9 cellular contexts compared by ENCODE assay signal in genomic region chr5:163407034-163407652, GRCh38. TPM values are rescaled to one million over a fixed set of nuclear protein-coding genes. Genes with fewer than 3 reads are reported as not detected.
DNase-seq lines count a peak whose midpoint lies in the region; ATAC-seq and TF ChIP-seq lines count a peak whose summit lies in the region.
"Had no signal": no experiment of that assay in that cellular context is flagged by ENCODE, and none has a peak within 500 bp of the region (broad histone marks: within the 10 kb centered on the region; RNA-seq: fewer than 3 reads in every experiment).

No MANE protein-coding gene starts in this region.

- CTCF ChIA-PET in CD4-positive, alpha-beta memory T cell (lab: Charles Lee; ENCODE audit: partially characterized antibody) = interaction anchor here (1.4 to 2.3 kb wide), 3 partner anchors 51 to 96 kb away, joined by 5 to 7 read pairs (median 5); no protein-coding TSS in a partner anchor

- H3K27me3 Mint-ChIP-seq in GM23338 (ENCODE audit: insufficient read depth, low read depth, poor library complexity) = no peaks in the 10 kb centered on the region
- H3K27me3 Mint-ChIP-seq in CD4-positive, alpha-beta memory T cell = peaks cover 1 to 6% of the 10 kb centered on the region in 2 donors

- H4K20me1 ChIP-seq in GM23338 (replicated peaks; ENCODE audit: insufficient read depth) = no peaks in the 10 kb centered on the region

- no peaks in the 10 kb centered on the region for H3F3A ChIP-seq in GM23338 (replicated peaks; ENCODE audit: low read depth)

- H3K27ac ChIP-seq in GM23338 (ENCODE audit: low read depth) (no peak overlapping the region), caudate nucleus (ENCODE audit: low read depth, low read length) (no peak overlapping the region)
- H3K27ac ChIP-seq in CD4-positive, alpha-beta memory T cell (ENCODE audit: low read depth, low read length) = no peak overlapping the region

- H3K9me2 ChIP-seq in GM23338 (ENCODE audit: insufficient read depth) = no peaks in the 10 kb centered on the region

- 0 out of 2 replicates have a peak overlapping the region, but pooled peaks have one; percentile 36 for H3K27ac Mint-ChIP-seq in GM23338
- H3K27ac Mint-ChIP-seq in CD4-positive, alpha-beta memory T cell = no peak overlapping the region

- H3K36me3 Mint-ChIP-seq in GM23338 (ENCODE audit: low read depth) = no peaks in the 10 kb centered on the region
- no peaks in the 10 kb centered on the region for H3K36me3 Mint-ChIP-seq in CD4-positive, alpha-beta memory T cell

- H3K4me3 ChIP-seq in GM23338 = no peak overlapping the region
- no peak overlapping the region for H3K4me3 ChIP-seq in CD4-positive, alpha-beta memory T cell (ENCODE audit: low read length in 2 of 2)

- H3K9me3 Mint-ChIP-seq in GM23338 = no peaks in the 10 kb centered on the region
- no peaks in the 10 kb centered on the region for H3K9me3 Mint-ChIP-seq in CD4-positive, alpha-beta memory T cell

- H3K79me2 ChIP-seq in GM23338 (replicated peaks; ENCODE audit: insufficient read depth) = no peaks in the 10 kb centered on the region

- POLR2A ChIA-PET in CD4-positive, alpha-beta memory T cell (lab: Charles Lee; ENCODE audit: partially characterized antibody) = no interaction called here

- H3K9me3 ChIP-seq in CD4-positive, alpha-beta memory T cell (ENCODE audit: control insufficient read depth in 1 of 2, low read length in 2 of 2) = no peaks in the 10 kb centered on the region

- no peak for TF ChIP-seq CTCF in GM23338 (conservative IDR thresholded peaks at IDR 0.05; ENCODE audit: low read depth in 2 of 2)

- ATAC-seq in GM18511 (IDR thresholded peaks at IDR 0.05; ENCODE audit: unreplicated experiment) (peak; percentile 91), GM23338 (no peak; the same call in 2 of the 3 replicates)

- H2AFZ ChIP-seq in GM23338 = no peak overlapping the region

- intact Hi-C loops in CD4-positive, alpha-beta memory T cell (cut with micrococcal nuclease) = no loop called here

- no peak overlapping the region for H3K4me3 Mint-ChIP-seq in GM23338
- H3K4me3 Mint-ChIP-seq in CD4-positive, alpha-beta memory T cell = no peak overlapping the region

- H3K27me3 ChIP-seq in GM23338 (ENCODE audit: insufficient read depth) = no peaks in the 10 kb centered on the region
- no peaks in the 10 kb centered on the region for H3K27me3 ChIP-seq in CD4-positive, alpha-beta memory T cell (ENCODE audit: insufficient read depth, low read length)

- 0 out of 2 replicates have a peak, but pooled peaks cover 5% of the 10 kb centered on the region for H3K4me1 ChIP-seq in GM23338 (ENCODE audit: insufficient read depth)
- no peaks in the 10 kb centered on the region for H3K4me1 ChIP-seq in CD4-positive, alpha-beta memory T cell (ENCODE audit: insufficient read depth, low read length)

- no peaks in the 10 kb centered on the region for H3K36me3 ChIP-seq in GM23338 (ENCODE audit: insufficient read depth)
- no peaks in the 10 kb centered on the region for H3K36me3 ChIP-seq in CD4-positive, alpha-beta memory T cell (ENCODE audit: insufficient read depth, low read length)

- no peak for DNase-seq in GM23338 (ENCODE audit: low spot score)
- DNase-seq in M059J (ENCODE audit: low read depth) = peak; percentile 35
- DNase-seq in iris pigment epithelial cell (ENCODE audit: low read depth) = peak; percentile 12
- no peak for DNase-seq in DMS153 (lab: John Stamatoyannopoulos, UW)
- no peak for DNase-seq in COLO668 (lab: John Stamatoyannopoulos, UW; ENCODE audit: unreplicated experiment)
- DNase-seq in caudate nucleus (lab: John Stamatoyannopoulos, UW) = no peak
- DNase-seq in CD4-positive, alpha-beta memory T cell = no peak
- DNase-seq: glutamatergic neuron had no signal

- H3K4me1 Mint-ChIP-seq in GM23338 = peaks cover 9% of the 10 kb centered on the region; the same call in 2 of the 3 replicates
- H3K4me1 Mint-ChIP-seq in CD4-positive, alpha-beta memory T cell = peaks cover 0 to 5% (median 3%) of the 10 kb centered on the region in 4 donors

- no peak overlapping the region for H3K4me2 ChIP-seq in GM23338

TF ChIP-seq in GM23338, 12 proteins besides CTCF, POLR2A, EP300 and RAD21 (continues in another document):
- TF ChIP-seq ETS1 (IDR thresholded peaks at IDR 0.05) = no peak
- no peak for TF ChIP-seq ZNF462 (CRISPR knock-in tag; IDR thresholded peaks at IDR 0.05)
- no peak for TF ChIP-seq ZNF114 (CRISPR knock-in tag; IDR thresholded peaks at IDR 0.05)

RNA-seq across cellular contexts. Expression of gene CCNG1, which starts 30.3 kb away (rescaled TPM):
- 487 and 496 TPM in 2 replicates for total RNA-seq in GM23338 (2014; rRNA removed; shearing (Covaris generic))
- polyA plus RNA-seq in GM23338 (2016; fragmentation: Nextera tagmentation; extraction: Ambion mirVana) = 431 and 489 TPM in 2 replicates
- total RNA-seq in M059J (2014; rRNA removed; shearing (Covaris generic)) = 98.1 and 110 TPM in 2 replicates
- 100 to 1,000 TPM; 132 to 133 TPM for total RNA-seq in CD4-positive, alpha-beta memory T cell
- polyA plus RNA-seq in CD4-positive, alpha-beta memory T cell = 100 to 1,000 TPM; 112 to 205 TPM

RNA-seq across cellular contexts. Expression of gene NUDCD2, which starts 52.8 kb away (rescaled TPM):
- total RNA-seq in GM23338 (2014; rRNA removed; shearing (Covaris generic)) = 14.6 and 23.2 TPM in 2 replicates
- polyA plus RNA-seq in GM23338 (2016; fragmentation: Nextera tagmentation; extraction: Ambion mirVana) = 112 and 123 TPM in 2 replicates
- 11.8 and 17.5 TPM in 2 replicates for total RNA-seq in M059J (2014; rRNA removed; shearing (Covaris generic))
- total RNA-seq in CD4-positive, alpha-beta memory T cell = 10 to 100 TPM; 26.0 to 26.4 TPM
- 10 to 100 TPM; 61.5 to 62.0 TPM for polyA plus RNA-seq in CD4-positive, alpha-beta memory T cell

RNA-seq across cellular contexts. Expression of gene HMMR, which starts 53.3 kb away (rescaled TPM):
- total RNA-seq in GM23338 (2014; rRNA removed; shearing (Covaris generic)) = 54.8 and 77.9 TPM in 2 replicates
- 120 and 163 TPM in 2 replicates for polyA plus RNA-seq in GM23338 (2016; fragmentation: Nextera tagmentation; extraction: Ambion mirVana)
- 57.0 and 74.7 TPM in 2 replicates for total RNA-seq in M059J (2014; rRNA removed; shearing (Covaris generic))
- total RNA-seq in CD4-positive, alpha-beta memory T cell = under 1 TPM; 0.11 to 0.15 TPM
- polyA plus RNA-seq in CD4-positive, alpha-beta memory T cell = under 1 TPM in 1 of 2 donors, not detected in 1; 0.42 TPM

Comparison
In these comparisons a context has a peak if more than half of its experiments do, and no peak if none do; other contexts are left out.
1. DNase-seq: peak in M059J (single experiment) and iris pigment epithelial cell (single experiment); none in GM23338 (single experiment), DMS153 (single experiment), COLO668 (single experiment), caudate nucleus (0 of 61) and CD4-positive, alpha-beta memory T cell (0 of 5).
2. RNA of gene HMMR, which starts 53.3 kb away (total RNA-seq): 54.8 to 77.9 TPM in GM23338 and 57.0 to 74.7 TPM in M059J; 0.11 to 0.15 TPM in CD4-positive, alpha-beta memory T cell; every median in the first group is over 10 times any median in the second.